In the genomic region with DNA sequence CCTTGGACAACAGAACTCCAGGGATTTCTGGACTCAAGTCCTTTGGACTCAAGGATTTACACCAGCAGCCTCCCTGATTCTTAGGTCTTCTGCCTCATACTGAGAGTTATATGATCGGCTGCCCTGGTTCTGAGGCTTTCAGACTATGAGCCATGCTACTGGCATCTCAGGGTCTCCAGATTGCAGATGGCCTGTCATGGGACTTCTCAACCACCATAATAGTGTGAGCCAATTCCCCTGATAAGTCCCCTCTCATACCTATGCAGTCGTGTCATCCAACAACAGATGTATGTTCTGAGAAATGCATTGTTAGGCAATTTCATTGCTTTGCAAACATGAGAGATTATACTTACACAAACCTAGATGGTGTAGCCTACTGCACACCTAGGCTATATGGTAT, we compare ENCODE assay signal across 23 cellular contexts.
DNase-seq lines count a peak whose midpoint lies in the region; ATAC-seq and TF ChIP-seq lines count a peak whose summit lies in the region.
"Had no signal": no experiment of that assay in that cellular context is flagged by ENCODE, and none has a peak within 500 bp of the region (broad histone marks: within the 10 kb centered on the region; RNA-seq: fewer than 3 reads in every experiment).

No MANE protein-coding gene starts in this region.

- ATAC-seq in IMR-90 (ENCODE audit: low read depth) (peak; percentile 24; the same call in 1 of the 2 replicates), left colon (peak; percentile 41), SK-N-SH treated with all-trans-retinoic acid at 6 μM for 48 hours (no peak)
- ATAC-seq: GM12878 had no signal

- H2AFZ ChIP-seq in IMR-90 (replicated peaks; ENCODE audit: low read length, poor library complexity) = peak overlapping the region; percentile 52

- dilution Hi-C loops in IMR-90 (cut with HindIII; ENCODE audit: low sequenced_read_pairs, unreplicated experiment) = no loop called here

- no peak overlapping the region for H3K4ac ChIP-seq in IMR-90 (ENCODE audit: low read depth, low read length)

- TF ChIP-seq RAD21 in IMR-90 (IDR thresholded peaks at IDR 0.05; ENCODE audit: low read length) = no peak

- H2BK5ac ChIP-seq in IMR-90 (ENCODE audit: low read depth, low read length, poor library complexity, severe bottlenecking) = no peak overlapping the region

- H3K9ac ChIP-seq in IMR-90 (ENCODE audit: low read depth, low read length) = no peak overlapping the region

- no peak overlapping the region for H3K27ac ChIP-seq in IMR-90 (ENCODE audit: insufficient read depth, low read length)
- H3K27ac ChIP-seq: C4-2B, esophagus muscularis mucosa, stomach, upper lobe of left lung had no signal

- H3K27me3 ChIP-seq in IMR-90 (ENCODE audit: control insufficient read depth, insufficient read depth, low read length) = no peaks in the 10 kb centered on the region
- H3K27me3 ChIP-seq: esophagus muscularis mucosa, stomach, upper lobe of left lung had no signal

- no CpG with 5 or more reads among the region's 2 CpGs for WGBS in IMR-90 (ENCODE audit: extremely low coverage in 2 of 2, insufficient read length in 1 of 2), 2 experiments

- POLR2A ChIA-PET in IMR-90 (lab: Charles Lee; ENCODE audit: unreplicated experiment) = no interaction called here

- H4K8ac ChIP-seq in IMR-90 (ENCODE audit: low read depth in 2 of 2, low read length in 2 of 2) = no peak overlapping the region

- no peak overlapping the region for H3K18ac ChIP-seq in IMR-90 (ENCODE audit: low read depth, low read length)

- no peak overlapping the region for H2BK20ac ChIP-seq in IMR-90 (ENCODE audit: low read depth, low read length)

- H2AK9ac ChIP-seq in IMR-90 (replicated peaks; ENCODE audit: low read depth, low read length, poor library complexity) = no peak overlapping the region

- no TSS peak for BruUV-seq in IMR-90 (replicated peaks; lab: Mats Ljungman, UMichigan)

- H3K4me2 ChIP-seq in IMR-90 (ENCODE audit: low read depth, low read length) = no peak overlapping the region

- peaks cover 4% of the 10 kb centered on the region for H3K4me1 ChIP-seq in IMR-90 (ENCODE audit: control insufficient read depth, insufficient read depth, low read length)
- H3K4me1 ChIP-seq: upper lobe of left lung had no signal

- H3K14ac ChIP-seq in IMR-90 (replicated peaks; ENCODE audit: low read depth, low read length) = no peak overlapping the region

- intact Hi-C loops in IMR-90 (cut with micrococcal nuclease) (no loop called here), left colon (cut with DNase I, micrococcal nuclease) (no loop called here)

- peak; percentile 21 for DNase-seq in AG09309 (ENCODE audit: low read depth)
- peak; percentile 83 for DNase-seq in IMR-90
- peak; percentile 82 for DNase-seq in choroid plexus epithelial cell (ENCODE audit: low read depth)
- no peak for DNase-seq in left colon
- no peak for DNase-seq in NCI-H2029 (lab: John Stamatoyannopoulos, UW)
- no peak for DNase-seq in activated CD4-positive, alpha-beta T cell treated with anti-CD3 and anti-CD28 coated beads, Interleukin-2, amount 50 U/mL, for 48 hours
- DNase-seq in ACHN = no peak
- DNase-seq: activated CD4-positive, alpha-beta T cell treated with anti-CD3 and anti-CD28 coated beads, Interleukin-2, amount 50 U/mL, for 1 hour; activated gamma-delta T cell treated with Interleukin-2 at 50 U/mL for 16 hours; amniotic stem cell; cerebellar nuclear complex; effector CD4-positive, alpha-beta T cell; GF-D8; H7; kidney; NCI-H1930; stimulated activated CD4-positive, alpha-beta T cell treated with anti-CD3 and anti-CD28 coated beads, Interleukin-2, amount 100 ng/mL, for 48 hours; stomach; upper lobe of left lung had no signal

- H3K4me3 ChIP-seq in AG09309 (ENCODE audit: control insufficient read depth, low read depth, low read length) (no peak overlapping the region), IMR-90 (ENCODE audit: insufficient read depth, low read depth, low read length) (no peak overlapping the region), choroid plexus epithelial cell (ENCODE audit: low read depth, low read length) (no peak overlapping the region)
- H3K4me3 ChIP-seq: esophagus muscularis mucosa, GM12878, stomach, upper lobe of left lung had no signal

- H4K91ac ChIP-seq in IMR-90 (ENCODE audit: insufficient read depth, low read depth, low read length) = no peak overlapping the region

- no peak for TF ChIP-seq POLR2A in IMR-90 (IDR thresholded peaks at IDR 0.05; ENCODE audit: low read depth, low read length)

- no peak overlapping the region for H4K5ac ChIP-seq in IMR-90 (ENCODE audit: low read depth, low read length)

- H2BK120ac ChIP-seq in IMR-90 (ENCODE audit: low read depth, low read length) = no peak overlapping the region

- no peaks in the 10 kb centered on the region for H3K79me1 ChIP-seq in IMR-90 (ENCODE audit: low read depth in 1 of 2, low read length in 2 of 2)

- H3K36me3 ChIP-seq in IMR-90 (ENCODE audit: control insufficient read depth, insufficient read depth, low read length) = no peaks in the 10 kb centered on the region
- H3K36me3 ChIP-seq: esophagus muscularis mucosa, stomach, upper lobe of left lung had no signal

- no peak overlapping the region for H3K56ac ChIP-seq in IMR-90 (ENCODE audit: extremely low read depth, insufficient read depth, low read length)

- no peaks in the 10 kb centered on the region for H3K9me1 ChIP-seq in IMR-90 (ENCODE audit: insufficient read depth, low read length)

- H2BK15ac ChIP-seq in IMR-90 (ENCODE audit: low read depth, low read length) = no peak overlapping the region

- CTCF ChIA-PET in IMR-90 (lab: Yijun Ruan, JAX) = no interaction called here

- no peak overlapping the region for H3K23ac ChIP-seq in IMR-90 (ENCODE audit: low read depth, low read length)

- TF ChIP-seq CTCF in AG09309 (IDR thresholded peaks at IDR 0.05; ENCODE audit: control insufficient read depth, insufficient read depth, low read depth, low read length, missing control alignments) (no peak), IMR-90 (conservative IDR thresholded peaks at IDR 0.05; ENCODE audit: low read depth, low read length) (no peak), choroid plexus epithelial cell (conservative IDR thresholded peaks at IDR 0.05; ENCODE audit: low read depth, low read length) (no peak)

- no peaks in the 10 kb centered on the region for H3K9me3 ChIP-seq in IMR-90 (ENCODE audit: control insufficient read depth, insufficient read depth, low read length)
- H3K9me3 ChIP-seq: esophagus muscularis mucosa, stomach, upper lobe of left lung had no signal

- H2AK5ac ChIP-seq in IMR-90 (ENCODE audit: low read depth, low read length) = no peak overlapping the region

- in situ Hi-C loops in IMR-90 (cut with MboI; ENCODE audit: low sequenced_read_pairs) = no loop called here
- in situ Hi-C loops in ACHN (cut with HindIII; ENCODE audit: low pct_ligation_motif_present, low pct_unique_long_range_greater_than_20kb, low sequenced_read_pairs) = no loop called here

- no peaks in the 10 kb centered on the region for H4K20me1 ChIP-seq in IMR-90 (ENCODE audit: insufficient read depth, low read length)

TF ChIP-seq in IMR-90, 13 proteins besides CTCF, POLR2A, EP300 and RAD21:
- TF ChIP-seq FOS (IDR thresholded peaks at IDR 0.05; ENCODE audit: low read depth, low read length) (no peak), CEBPB (IDR thresholded peaks at IDR 0.05; ENCODE audit: low read depth, low read length) (0 out of 2 replicates have a peak, but pooled peaks have one; percentile 45), BHLHE40 (IDR thresholded peaks at IDR 0.05; ENCODE audit: low read depth, low read length) (no peak), NFE2L2 (IDR thresholded peaks at IDR 0.05; ENCODE audit: low read depth, low read length) (no peak)

TF ChIP-seq in SK-N-SH treated with all-trans-retinoic acid at 6 μM for 48 hours, 23 proteins besides CTCF, POLR2A, EP300 and RAD21:
- no peak for TF ChIP-seq ZNF8 (CRISPR knock-in tag; IDR thresholded peaks at IDR 0.05)
- TF ChIP-seq ESRRG (CRISPR knock-in tag; IDR thresholded peaks at IDR 0.05) = no peak
- no peak for TF ChIP-seq PPARA (CRISPR knock-in tag; IDR thresholded peaks at IDR 0.05; ENCODE audit: borderline replicate concordance)
- no peak for TF ChIP-seq CSDC2 (CRISPR knock-in tag; IDR thresholded peaks at IDR 0.05)

Comparison
In these comparisons a context has a peak if more than half of its experiments do, and no peak if none do; other contexts are left out.
1. DNase-seq: peak in AG09309 (single experiment), IMR-90 (single experiment) and choroid plexus epithelial cell (single experiment); none in left colon (0 of 2), NCI-H2029 (single experiment), activated CD4-positive, alpha-beta T cell treated with anti-CD3 and anti-CD28 coated beads, Interleukin-2, amount 50 U/mL, for 48 hours (0 of 2) and ACHN (single experiment).